19 cellular contexts compared by ENCODE assay signal in genomic region chr6:19478992-19479391, GRCh38.
DNase-seq lines count a peak whose midpoint lies in the region; ATAC-seq, FAIRE-seq and TF ChIP-seq lines count a peak whose summit lies in the region.
"Had no signal": no experiment of that assay in that cellular context is flagged by ENCODE, and none has a peak within 500 bp of the region (broad histone marks: within the 10 kb centered on the region; RNA-seq: fewer than 3 reads in every experiment).

No MANE protein-coding gene starts in this region.

- peaks cover 13% of the 10 kb centered on the region for H3K4me1 ChIP-seq in neuron (ENCODE audit: insufficient read depth, low read length)
- H3K4me1 ChIP-seq in breast epithelium, result no peaks in the 10 kb centered on the region
- H3K4me1 ChIP-seq: BLaER1, SJSA1 had no signal

- no peak overlapping the region for H3K27ac ChIP-seq in breast epithelium
- H3K27ac ChIP-seq: BLaER1, gastroesophageal sphincter, SJSA1 had no signal

- intact Hi-C loops in breast epithelium (cut with DNase I; ENCODE audit: low total_unique reads), result no loop called here

- TF ChIP-seq CTCF in breast epithelium (IDR thresholded peaks at IDR 0.05), result no peak

- peaks cover 9% of the 10 kb centered on the region for H3K9me3 ChIP-seq in neuron (ENCODE audit: low read length)
- H3K9me3 ChIP-seq in breast epithelium, result no peaks in the 10 kb centered on the region
- H3K9me3 ChIP-seq: BLaER1, gastroesophageal sphincter, SJSA1 had no signal

- in situ Hi-C loops in Caki2 (cut with HindIII; ENCODE audit: low pct_unique_long_range_greater_than_20kb, low sequenced_read_pairs), result no loop called here

- H3K36me3 ChIP-seq in neuron (ENCODE audit: insufficient read depth, low read length) (no peaks in the 10 kb centered on the region), breast epithelium (no peaks in the 10 kb centered on the region)
- H3K36me3 ChIP-seq: BLaER1, gastroesophageal sphincter, SJSA1 had no signal

- H3K4me3 ChIP-seq in neuron (ENCODE audit: low read length) (no peak overlapping the region), breast epithelium (no peak overlapping the region)
- H3K4me3 ChIP-seq: BLaER1, gastroesophageal sphincter, SJSA1, skin epidermis had no signal

- H3K27me3 ChIP-seq in neuron (ENCODE audit: insufficient read depth, low read length), result no peaks in the 10 kb centered on the region
- no peaks in the 10 kb centered on the region for H3K27me3 ChIP-seq in breast epithelium
- H3K27me3 ChIP-seq: BLaER1, gastroesophageal sphincter, SJSA1 had no signal

- ATAC-seq in HG02852 (IDR thresholded peaks at IDR 0.05; ENCODE audit: unreplicated experiment), result no peak
- ATAC-seq: gastroesophageal sphincter; stimulated activated naive B cell treated with anti-CD40 and anti-IgM and Interleukin-4, amounts not matched to agents 10 μg/mL and 1 μg/mL and 100 μg/mL, for 72 hours had no signal

- FAIRE-seq in endometrium (lab: Jason Lieb, UNC), result peak; percentile 66
- FAIRE-seq: TTC549 had no signal

- DNase-seq in Caki2 (ENCODE audit: low read depth), result peak; percentile 16
- DNase-seq in NCI-H146 treated with DMSO at 0.1 percent for 48 hours (lab: John Stamatoyannopoulos, UW; ENCODE audit: unreplicated experiment), result peak; percentile 33
- DNase-seq in H4 (ENCODE audit: low spot score), result no peak
- no peak for DNase-seq in cortex of kidney (lab: John Stamatoyannopoulos, UW)
- no peak for DNase-seq in breast epithelium (ENCODE audit: low spot score in 2 of 2)
- DNase-seq: activated effector memory CD4-positive, alpha-beta T cell treated with Interleukin-2 at 50 U/mL for 16 hours; effector CD8-positive, alpha-beta T cell; midbrain; NCI-H1092; NCI-H446; stimulated activated naive B cell treated with anti-CD40 and anti-IgM and Interleukin-4, amounts not matched to agents 10 μg/mL and 1 μg/mL and 100 μg/mL, for 72 hours had no signal

- peak overlapping the region; percentile 23 for H2AFZ ChIP-seq in neuron (ENCODE audit: low read depth, low read length)

- TF ChIP-seq POLR2A in breast epithelium (IDR thresholded peaks at IDR 0.05), result no peak

Comparison
In these comparisons a context has a peak if more than half of its experiments do, and no peak if none do; other contexts are left out.
1. DNase-seq: peak in Caki2 (single experiment) and NCI-H146 treated with DMSO at 0.1 percent for 48 hours (single experiment); none in H4 (single experiment), cortex of kidney (single experiment) and breast epithelium (0 of 2).